ENCODE assay signal across 18 cellular contexts in the genomic region with DNA sequence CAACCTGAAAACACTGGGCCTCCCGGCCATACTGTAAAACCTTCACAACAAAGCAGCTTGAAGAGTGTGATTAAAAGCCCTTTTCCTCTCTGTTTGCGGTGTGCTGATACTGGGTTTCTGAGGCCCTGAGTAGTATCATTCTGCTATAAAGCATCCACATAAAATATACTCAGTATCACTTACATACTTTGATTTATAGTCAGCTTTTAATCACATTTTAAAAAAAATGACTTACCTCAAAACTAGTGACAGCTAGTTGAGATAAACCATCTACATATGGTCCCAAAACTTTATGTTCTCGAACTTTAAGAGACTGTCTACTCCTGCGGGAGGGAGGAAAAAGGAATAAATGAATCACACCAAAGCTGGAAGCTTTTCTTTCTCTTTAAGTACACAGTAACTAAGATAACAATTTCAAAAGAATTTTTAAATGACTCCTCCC.
DNase-seq lines count a peak whose midpoint lies in the region; ATAC-seq, FAIRE-seq and TF ChIP-seq lines count a peak whose summit lies in the region.
"Had no signal": no experiment of that assay in that cellular context is flagged by ENCODE, and none has a peak within 500 bp of the region (broad histone marks: within the 10 kb centered on the region; RNA-seq: fewer than 3 reads in every experiment).

No MANE protein-coding gene starts in this region.

- no peaks in the 10 kb centered on the region for H3K79me2 ChIP-seq in PC-3 (ENCODE audit: low read length)
- H3K79me2 ChIP-seq in endothelial cell of umbilical vein (ENCODE audit: control insufficient read depth, insufficient read depth, low read length): peaks cover 5% of the 10 kb centered on the region

- H3K27me3 Mint-ChIP-seq in mesothelial cell of epicardium (ENCODE audit: low read depth): no peaks in the 10 kb centered on the region

- peaks cover 28% of the 10 kb centered on the region for H3K4me1 Mint-ChIP-seq in mesothelial cell of epicardium
- H3K4me1 Mint-ChIP-seq: T-helper 17 cell had no signal

- BruUV-seq in PC-3 (replicated peaks; lab: Mats Ljungman, UMichigan) (no TSS peak), endothelial cell of umbilical vein (replicated peaks; lab: Mats Ljungman, UMichigan) (no TSS peak)

- no peaks in the 10 kb centered on the region for H3K9me2 ChIP-seq in PC-3 (replicated peaks; ENCODE audit: low read length)

- H3F3A ChIP-seq in PC-3 (ENCODE audit: low read length, unreplicated experiment): no peaks in the 10 kb centered on the region

- peak overlapping the region; percentile 94 for H3K27ac ChIP-seq in PC-3 (ENCODE audit: low read length)
- peak overlapping the region; percentile 93 for H3K27ac ChIP-seq in endothelial cell of umbilical vein (ENCODE audit: insufficient read depth, low read depth, low read length)
- H3K27ac ChIP-seq: 22Rv1 had no signal

- DNase-seq in A172 (ENCODE audit: low spot score): peak; percentile 13
- peak; percentile 73 for DNase-seq in PC-3
- DNase-seq in endothelial cell of umbilical vein (ENCODE audit: low read depth, low spot score): peak; percentile 91
- DNase-seq in mesothelial cell of epicardium (ENCODE audit: low spot score in 2 of 2, unreplicated experiment in 2 of 2): no peak
- DNase-seq in stimulated activated naive CD4-positive, alpha-beta T cell treated with Interleukin-2 at 50 U/mL for 16 hours (lab: John Stamatoyannopoulos, UW): no peak
- no peak for DNase-seq in activated effector memory CD4-positive, alpha-beta T cell treated with Interleukin-2 at 50 U/mL for 16 hours
- DNase-seq: activated CD8-positive, alpha-beta memory T cell treated with anti-CD3 and anti-CD28 coated beads, Interleukin-2, amount 50 U/mL, for 48 hours; activated naive CD4-positive, alpha-beta T cell treated with anti-CD3 and anti-CD28 coated beads, Interleukin-2, amount 50 U/mL, for 16 hours; CD4-positive, alpha-beta memory T cell; erythroblast; stimulated activated CD4-positive, alpha-beta T cell treated with anti-CD3 and anti-CD28 coated beads, Interleukin-2, amount 100 ng/mL, for 48 hours; T-helper 17 cell had no signal

- H3K4me3 ChIP-seq in PC-3 (ENCODE audit: low read length) (peak overlapping the region; percentile 32), endothelial cell of umbilical vein (replicated peaks in 1 of 3; ENCODE audit: insufficient read depth in 1 of 3, low read depth in 1 of 3, low read length in 3 of 3) (peak overlapping the region in 1 of 3 experiments; percentile 51)
- H3K4me3 ChIP-seq: GM12878 had no signal

- H3K9ac ChIP-seq in PC-3 (ENCODE audit: low read length) (peak overlapping the region; percentile 71), endothelial cell of umbilical vein (replicated peaks; ENCODE audit: extremely low read depth, insufficient read depth, low read length) (peak overlapping the region; percentile 83)

- H3K9me3 ChIP-seq in PC-3 (ENCODE audit: low read length): no peaks in the 10 kb centered on the region
- H3K9me3 ChIP-seq in endothelial cell of umbilical vein (replicated peaks; ENCODE audit: control insufficient read depth, insufficient read depth, low read length): no peaks in the 10 kb centered on the region

- H3K9me1 ChIP-seq in endothelial cell of umbilical vein (replicated peaks; ENCODE audit: control insufficient read depth, extremely low read depth, insufficient read depth, low read length): no peaks in the 10 kb centered on the region

- H3K4me1 ChIP-seq in PC-3 (ENCODE audit: insufficient read depth, low read length) (peaks cover 32% of the 10 kb centered on the region), endothelial cell of umbilical vein (ENCODE audit: control insufficient read depth, extremely low read depth, insufficient read depth, low read length) (peaks cover 43% of the 10 kb centered on the region)

- FAIRE-seq in endothelial cell of umbilical vein (lab: Jason Lieb, UNC): peak; percentile 73
- FAIRE-seq: GM12878, H54 had no signal

- peak overlapping the region; percentile 74 for H3K27ac Mint-ChIP-seq in mesothelial cell of epicardium
- H3K27ac Mint-ChIP-seq: CD4-positive, alpha-beta memory T cell; natural killer cell treated with Interleukin-12 subunit alpha and Interleukin-12 subunit beta and Interleukin-15 and Interleukin-18, amount 100 ng/mL, for 72 hours; T-helper 17 cell had no signal

- peak overlapping the region; percentile 71 for H3K4me2 ChIP-seq in PC-3 (ENCODE audit: low read length)
- H3K4me2 ChIP-seq in endothelial cell of umbilical vein (ENCODE audit: insufficient read depth, low read length): peak overlapping the region; percentile 64

- H3K36me3 ChIP-seq in PC-3 (ENCODE audit: low read depth, low read length) (peaks cover 11% of the 10 kb centered on the region; the same call in 1 of the 2 replicates), endothelial cell of umbilical vein (ENCODE audit: control insufficient read depth in 2 of 2, extremely low read depth in 1 of 2, insufficient read depth in 2 of 2, low read length in 2 of 2) (peaks cover 0 to 2% of the 10 kb centered on the region in 2 experiments)

- no peaks in the 10 kb centered on the region for H3K9me3 Mint-ChIP-seq in mesothelial cell of epicardium
- H3K9me3 Mint-ChIP-seq: natural killer cell treated with Interleukin-12 subunit alpha and Interleukin-12 subunit beta and Interleukin-15 and Interleukin-18, amount 100 ng/mL, for 72 hours had no signal

- H3K36me3 Mint-ChIP-seq in mesothelial cell of epicardium: peaks cover 23% of the 10 kb centered on the region
- H3K36me3 Mint-ChIP-seq: CD4-positive, alpha-beta memory T cell; natural killer cell treated with Interleukin-12 subunit alpha and Interleukin-12 subunit beta and Interleukin-15 and Interleukin-18, amount 100 ng/mL, for 72 hours had no signal

- intact Hi-C loops in PC-3 (cut with micrococcal nuclease) (loop anchor here (1.0 to 5.0 kb wide), 3 partner anchors 13 to 136 kb away; a partner anchor contains a TSS), endothelial cell of umbilical vein (cut with micrococcal nuclease) (loop anchor here (2.0 kb wide), 1 partner anchor 135 kb away; a partner anchor contains a TSS)

- H4K20me1 ChIP-seq in PC-3 (ENCODE audit: low read length) (no peaks in the 10 kb centered on the region), endothelial cell of umbilical vein (replicated peaks; ENCODE audit: control insufficient read depth, extremely low read depth, insufficient read depth, low read length) (no peaks in the 10 kb centered on the region)

- H2AFZ ChIP-seq in PC-3 (ENCODE audit: low read length) (no peak overlapping the region), endothelial cell of umbilical vein (ENCODE audit: low read depth, low read length) (peak overlapping the region; percentile 19)

- CTCF ChIA-PET in PC-3 (lab: Charles Lee): interaction anchor here (0.6 to 0.7 kb wide), 2 partner anchors 14 to 191 kb away, joined by 3 to 8 read pairs; no protein-coding TSS in a partner anchor
- CTCF ChIA-PET in endothelial cell of umbilical vein (lab: Charles Lee): interaction anchor here (1.0 to 2.5 kb wide), 7 partner anchors 8 to 48 kb away, joined by 3 to 9 read pairs (median 4); no protein-coding TSS in a partner anchor

- POLR2A ChIA-PET in PC-3 (lab: Charles Lee; ENCODE audit: unreplicated experiment): interaction anchor here (0.6 kb wide), 1 partner anchor 248 kb away, joined by 5 read pairs; no protein-coding TSS in a partner anchor
- POLR2A ChIA-PET in endothelial cell of umbilical vein (lab: Charles Lee): no interaction called here

- no peak for TF ChIP-seq POLR2A in endothelial cell of umbilical vein (IDR thresholded peaks at IDR 0.05; ENCODE audit: low read depth, low read length)

- ATAC-seq in PC-3: peak; percentile 67
- ATAC-seq in GM18517 (IDR thresholded peaks at IDR 0.05; ENCODE audit: unreplicated experiment): no peak
- no peak for ATAC-seq in GM19397 (IDR thresholded peaks at IDR 0.05; ENCODE audit: unreplicated experiment)
- ATAC-seq: GM12878; natural killer cell treated with Interleukin-12 subunit alpha and Interleukin-12 subunit beta and Interleukin-15 and Interleukin-18, amount 100 ng/mL, for 72 hours; T-helper 17 cell had no signal

- H3K4me3 Mint-ChIP-seq in mesothelial cell of epicardium: no peak overlapping the region
- H3K4me3 Mint-ChIP-seq: CD4-positive, alpha-beta memory T cell; natural killer cell treated with Interleukin-12 subunit alpha and Interleukin-12 subunit beta and Interleukin-15 and Interleukin-18, amount 100 ng/mL, for 72 hours; T-helper 17 cell had no signal

- H3K27me3 ChIP-seq in PC-3 (ENCODE audit: low read length): no peaks in the 10 kb centered on the region
- H3K27me3 ChIP-seq in endothelial cell of umbilical vein (ENCODE audit: control insufficient read depth in 2 of 2, insufficient read depth in 2 of 2, low read length in 2 of 2): no peaks in the 10 kb centered on the region

- TF ChIP-seq CTCF in PC-3 (conservative IDR thresholded peaks at IDR 0.05; ENCODE audit: low read depth, low read length) (no peak), endothelial cell of umbilical vein (IDR thresholded peaks at IDR 0.05; ENCODE audit: extremely low read depth in 1 of 2, insufficient read depth in 1 of 2, low read depth in 1 of 2, low read length in 2 of 2) (no peak), mesothelial cell of epicardium (IDR thresholded peaks at IDR 0.05; ENCODE audit: unreplicated experiment) (no peak)

- dilution Hi-C loops in endothelial cell of umbilical vein (cut with MboI; ENCODE audit: extremely low pct_ligation_motif_present, low sequenced_read_pairs): no loop called here

TF ChIP-seq in endothelial cell of umbilical vein, 7 proteins besides CTCF, POLR2A, EP300 and RAD21:
- TF ChIP-seq GATA2 (IDR thresholded peaks at IDR 0.05; ENCODE audit: insufficient read depth, insufficient read length, low read depth, low read length) (no peak), MYC (IDR thresholded peaks at IDR 0.05; ENCODE audit: low read depth, low read length) (no peak), EZH2 (IDR thresholded peaks at IDR 0.05; ENCODE audit: borderline replicate concordance, low read depth, low read length, severe bottlenecking) (no peak), JUN (IDR thresholded peaks at IDR 0.05; ENCODE audit: borderline replicate concordance, insufficient read depth, insufficient read length, low read depth) (peak; percentile 20), FOS (IDR thresholded peaks at IDR 0.05; ENCODE audit: borderline replicate concordance, insufficient read depth, low read length) (peak; percentile 44)
TF ChIP-seq in endothelial cell of umbilical vein: peak in this region for 2.

Comparison
In these comparisons a context has a peak if more than half of its experiments do, and no peak if none do; other contexts are left out.
1. DNase-seq: peak in A172 (single experiment), PC-3 (single experiment) and endothelial cell of umbilical vein (single experiment); none in mesothelial cell of epicardium (0 of 2), stimulated activated naive CD4-positive, alpha-beta T cell treated with Interleukin-2 at 50 U/mL for 16 hours (single experiment) and activated effector memory CD4-positive, alpha-beta T cell treated with Interleukin-2 at 50 U/mL for 16 hours (single experiment).